14 cellular contexts compared by ENCODE assay signal in genomic region chr17:29557085-29557697, GRCh38. TPM values are rescaled to one million over a fixed set of nuclear protein-coding genes. Genes with fewer than 3 reads are reported as not detected.
A peak's percentile ranks its signal among the peaks of the same experiment; 100 is the strongest.
DNase-seq lines count a peak whose midpoint lies in the region; ATAC-seq and TF ChIP-seq lines count a peak whose summit lies in the region.
"Had no signal": no experiment of that assay in that cellular context is flagged by ENCODE, and none has a peak within 500 bp of the region (broad histone marks: within the 10 kb centered on the region; RNA-seq: fewer than 3 reads in every experiment).

No MANE protein-coding gene starts in this region.

- no peak overlapping the region for H3K23ac ChIP-seq in neuronal stem cell (ENCODE audit: low read depth, low read length, poor library complexity)

- H3K27me3 Mint-ChIP-seq in naive thymus-derived CD4-positive, alpha-beta T cell = no peaks in the 10 kb centered on the region
- no peaks in the 10 kb centered on the region for H3K27me3 Mint-ChIP-seq in activated CD4-positive, alpha-beta memory T cell treated with anti-CD3 and anti-CD28 coated beads for 36 hours

- no peak overlapping the region for H4K8ac ChIP-seq in neuronal stem cell (ENCODE audit: low read depth, low read length)

- H3K4me1 Mint-ChIP-seq in naive thymus-derived CD4-positive, alpha-beta T cell = peaks cover 0 to 26% (median 10%) of the 10 kb centered on the region in 7 donors
- H3K4me1 Mint-ChIP-seq in activated CD4-positive, alpha-beta memory T cell treated with anti-CD3 and anti-CD28 coated beads for 36 hours (ENCODE audit: low read depth) = peaks cover 18% of the 10 kb centered on the region

- H3K36me3 ChIP-seq in MG63 (no peaks in the 10 kb centered on the region), left ventricle myocardium inferior (peaks cover 3% of the 10 kb centered on the region), neuronal stem cell (replicated peaks in 1 of 2; ENCODE audit: control insufficient read depth in 2 of 2, insufficient read depth in 2 of 2, low read length in 2 of 2) (peaks cover 0 to 20% of the 10 kb centered on the region in 2 donors)
- peaks cover 0 to 3% (median 0%) of the 10 kb centered on the region in 3 experiments for H3K36me3 ChIP-seq in naive thymus-derived CD4-positive, alpha-beta T cell (ENCODE audit: control insufficient read depth in 2 of 3, insufficient read depth in 3 of 3, low read length in 3 of 3)
- H3K36me3 ChIP-seq: thoracic aorta had no signal

- peaks cover 0 to 11% of the 10 kb centered on the region in 2 donors for H3K4me1 ChIP-seq in naive thymus-derived CD4-positive, alpha-beta T cell (ENCODE audit: control insufficient read depth in 2 of 2, insufficient read depth in 2 of 2, low read length in 2 of 2)
- H3K4me1 ChIP-seq in left ventricle myocardium inferior (peaks cover 13% of the 10 kb centered on the region), neuronal stem cell (ENCODE audit: control insufficient read depth in 2 of 2, insufficient read depth in 1 of 2, low read depth in 1 of 2, low read length in 2 of 2) (no peaks in the 10 kb centered on the region)

- H3K4ac ChIP-seq in neuronal stem cell (ENCODE audit: low read length) = no peak overlapping the region

- no peak overlapping the region for H3K4me2 ChIP-seq in neuronal stem cell (ENCODE audit: insufficient read depth, low read length, poor library complexity, severe bottlenecking)

- no peak overlapping the region for H2BK5ac ChIP-seq in neuronal stem cell (ENCODE audit: low read length)

- H3K9ac ChIP-seq in neuronal stem cell (ENCODE audit: low read depth, low read length, poor library complexity) = no peak overlapping the region

- H2AK5ac ChIP-seq in neuronal stem cell (ENCODE audit: low read depth, low read length) = no peak overlapping the region

- H3K18ac ChIP-seq in neuronal stem cell (ENCODE audit: low read length) = no peak overlapping the region

- no peak for TF ChIP-seq CTCF in choroid plexus epithelial cell (conservative IDR thresholded peaks at IDR 0.05; ENCODE audit: low read depth, low read length)
- TF ChIP-seq CTCF in left ventricle myocardium inferior (IDR thresholded peaks at IDR 0.05; ENCODE audit: borderline replicate concordance) = no peak

- H2BK12ac ChIP-seq in neuronal stem cell (ENCODE audit: low read length) = no peak overlapping the region

- no peak overlapping the region for H3K27ac Mint-ChIP-seq in naive thymus-derived CD4-positive, alpha-beta T cell
- H3K27ac Mint-ChIP-seq in activated CD4-positive, alpha-beta memory T cell treated with anti-CD3 and anti-CD28 coated beads for 36 hours = no peak overlapping the region
- H3K27ac Mint-ChIP-seq: T-helper 2 cell treated with Interferon-gamma antibody and Interleukin-4, amounts not matched to agents 5 μg/mL and 100 μg/mL, for 36 hours had no signal

- H3K27me3 ChIP-seq in MG63 = no peaks in the 10 kb centered on the region
- no peaks in the 10 kb centered on the region for H3K27me3 ChIP-seq in naive thymus-derived CD4-positive, alpha-beta T cell (ENCODE audit: control insufficient read depth in 2 of 2, insufficient read depth in 2 of 2, low read length in 2 of 2)
- H3K27me3 ChIP-seq in left ventricle myocardium inferior (ENCODE audit: low read depth) = no peaks in the 10 kb centered on the region
- H3K27me3 ChIP-seq in neuronal stem cell (ENCODE audit: control insufficient read depth in 3 of 3, insufficient read depth in 3 of 3, low read depth in 1 of 3, low read length in 3 of 3) = no peaks in the 10 kb centered on the region

- H3K14ac ChIP-seq in neuronal stem cell (ENCODE audit: low read length) = no peak overlapping the region

- no peak overlapping the region for H2BK15ac ChIP-seq in neuronal stem cell (ENCODE audit: low read length)

- no peak overlapping the region for H3K4me3 Mint-ChIP-seq in naive thymus-derived CD4-positive, alpha-beta T cell
- H3K4me3 Mint-ChIP-seq in activated CD4-positive, alpha-beta memory T cell treated with anti-CD3 and anti-CD28 coated beads for 36 hours = no peak overlapping the region
- H3K4me3 Mint-ChIP-seq: T-helper 2 cell treated with Interferon-gamma antibody and Interleukin-4, amounts not matched to agents 5 μg/mL and 100 μg/mL, for 36 hours had no signal

- ATAC-seq in naive thymus-derived CD4-positive, alpha-beta T cell = peak; percentile 47

- H3K9me3 ChIP-seq in MG63 = no peaks in the 10 kb centered on the region
- H3K9me3 ChIP-seq in naive thymus-derived CD4-positive, alpha-beta T cell (ENCODE audit: control insufficient read depth in 2 of 3, low read length in 3 of 3) = no peaks in the 10 kb centered on the region
- H3K9me3 ChIP-seq in left ventricle myocardium inferior (replicated peaks) = no peaks in the 10 kb centered on the region
- H3K9me3 ChIP-seq in neuronal stem cell (replicated peaks in 1 of 2; ENCODE audit: control insufficient read depth in 2 of 2, insufficient read depth in 1 of 2, low read depth in 1 of 2, low read length in 2 of 2) = no peaks in the 10 kb centered on the region
- H3K9me3 ChIP-seq: thoracic aorta had no signal

- no peaks in the 10 kb centered on the region for H3K9me3 Mint-ChIP-seq in naive thymus-derived CD4-positive, alpha-beta T cell
- no peaks in the 10 kb centered on the region for H3K9me3 Mint-ChIP-seq in activated CD4-positive, alpha-beta memory T cell treated with anti-CD3 and anti-CD28 coated beads for 36 hours
- H3K9me3 Mint-ChIP-seq: T-helper 2 cell treated with Interferon-gamma antibody and Interleukin-4, amounts not matched to agents 5 μg/mL and 100 μg/mL, for 36 hours had no signal

- H3K36me3 Mint-ChIP-seq in naive thymus-derived CD4-positive, alpha-beta T cell = peaks cover 0 to 8% (median 0%) of the 10 kb centered on the region in 5 donors
- H3K36me3 Mint-ChIP-seq in activated CD4-positive, alpha-beta memory T cell treated with anti-CD3 and anti-CD28 coated beads for 36 hours = peaks cover 11% of the 10 kb centered on the region

- CTCF ChIA-PET in naive thymus-derived CD4-positive, alpha-beta T cell (lab: Charles Lee) = no interaction called here
- CTCF ChIA-PET in activated CD4-positive, alpha-beta memory T cell treated with anti-CD3 and anti-CD28 coated beads for 36 hours (lab: Charles Lee) = interaction anchor here (0.8 to 1.6 kb wide), 6 partner anchors 8 to 188 kb away, joined by 3 to 6 read pairs (median 4); partner anchors contain the start of gene TP53I13

- POLR2A ChIA-PET in naive thymus-derived CD4-positive, alpha-beta T cell (lab: Charles Lee) = interaction anchor here (0.6 to 1.4 kb wide), 3 partner anchors 60 to 792 kb away, joined by 3 to 8 read pairs (median 3); no protein-coding TSS in a partner anchor
- POLR2A ChIA-PET in activated CD4-positive, alpha-beta memory T cell treated with anti-CD3 and anti-CD28 coated beads for 36 hours (lab: Charles Lee) = no interaction called here

- no peak overlapping the region for H2AFZ ChIP-seq in neuronal stem cell (ENCODE audit: low read length)

- no CpG with 5 or more reads among the region's 1 CpG for WGBS in neuronal stem cell (ENCODE audit: extremely low coverage in 2 of 2, insufficient read length in 2 of 2, insufficient replicate concordance in 1 of 2), 2 donors

- H2BK120ac ChIP-seq in neuronal stem cell (ENCODE audit: low read depth, low read length) = no peak overlapping the region

- DNase-seq in Daoy (ENCODE audit: low read depth) (peak; percentile 43), MG63 (peak; percentile 55), choroid plexus epithelial cell (ENCODE audit: low read depth) (peak; percentile 31), left ventricle myocardium inferior (no peak), neuronal stem cell (ENCODE audit: low spot score) (no peak)
- no peak for DNase-seq in naive thymus-derived CD4-positive, alpha-beta T cell
- no peak for DNase-seq in activated CD4-positive, alpha-beta memory T cell treated with anti-CD3 and anti-CD28 coated beads for 36 hours
- DNase-seq: anterior cingulate cortex, DMS153, KG1, NCI-H2029 treated with DMSO at 0.1 percent for 48 hours, retina had no signal

- intact Hi-C loops in naive thymus-derived CD4-positive, alpha-beta T cell (cut with micrococcal nuclease) = no loop called here
- intact Hi-C loops in activated CD4-positive, alpha-beta memory T cell treated with anti-CD3 and anti-CD28 coated beads for 36 hours (cut with micrococcal nuclease) = loop anchor here (1.0 kb wide), 1 partner anchor 10 kb away; the partner anchor contains the start of gene ABHD15
- intact Hi-C loops in left ventricle myocardium inferior (cut with micrococcal nuclease) = no loop called here

- H3K4me3 ChIP-seq in MG63 (no peak overlapping the region), choroid plexus epithelial cell (ENCODE audit: low read depth, low read length) (no peak overlapping the region), left ventricle myocardium inferior (no peak overlapping the region), neuronal stem cell (ENCODE audit: low read length in 2 of 2) (no peak overlapping the region)
- no peak overlapping the region for H3K4me3 ChIP-seq in naive thymus-derived CD4-positive, alpha-beta T cell (ENCODE audit: low read length)
- H3K4me3 ChIP-seq: thoracic aorta had no signal

- H3K79me1 ChIP-seq in neuronal stem cell (ENCODE audit: low read depth, low read length) = no peaks in the 10 kb centered on the region

- no peak overlapping the region for H3K27ac ChIP-seq in naive thymus-derived CD4-positive, alpha-beta T cell (ENCODE audit: low read depth, low read length)
- no peak overlapping the region for H3K27ac ChIP-seq in left ventricle myocardium inferior (replicated peaks)
- no peak overlapping the region for H3K27ac ChIP-seq in neuronal stem cell (replicated peaks; ENCODE audit: low read length)
- H3K27ac ChIP-seq: thoracic aorta had no signal

- no peak overlapping the region for H4K91ac ChIP-seq in neuronal stem cell (ENCODE audit: low read depth, low read length, poor library complexity)

RNA-seq across cellular contexts. Expression of gene ABHD15, which starts 9.6 kb away (rescaled TPM):
- total RNA-seq in Daoy (2014; rRNA removed; shearing (Covaris generic)) = 2.6 and 4.1 TPM in 2 replicates
- 7.8 and 8.9 TPM in 2 replicates for total RNA-seq in MG63 (2014; rRNA removed; shearing (Covaris generic); ENCODE audit: low replicate concordance)
- 10 to 100 TPM in 2 of 5 experiments, 1 to 10 TPM in 3; 8.6 to 17.6 (median 10.0) TPM for total RNA-seq in naive thymus-derived CD4-positive, alpha-beta T cell
- 1 to 10 TPM; 3.1 to 5.3 TPM for polyA plus RNA-seq in naive thymus-derived CD4-positive, alpha-beta T cell
- total RNA-seq in activated CD4-positive, alpha-beta memory T cell treated with anti-CD3 and anti-CD28 coated beads for 36 hours = 1 to 10 TPM; 8.9 to 9.8 TPM
- total RNA-seq in left ventricle myocardium inferior = 5.9 TPM
- 2.6 TPM for polyA plus RNA-seq in neuronal stem cell (2013, experiment 1 of 2)
- 2.5 TPM for polyA plus RNA-seq in neuronal stem cell (2013, experiment 2 of 2)

RNA-seq across cellular contexts. Expression of gene TP53I13, which starts 11.3 kb away (rescaled TPM):
- total RNA-seq in Daoy (2014; rRNA removed; shearing (Covaris generic)) = 40.2 and 44.8 TPM in 2 replicates
- total RNA-seq in MG63 (2014; rRNA removed; shearing (Covaris generic); ENCODE audit: low replicate concordance) = 28.6 and 48.8 TPM in 2 replicates
- 10 to 100 TPM; 61.6 to 87.5 (median 62.8) TPM for total RNA-seq in naive thymus-derived CD4-positive, alpha-beta T cell
- polyA plus RNA-seq in naive thymus-derived CD4-positive, alpha-beta T cell = 10 to 100 TPM; 19.3 to 26.8 TPM
- total RNA-seq in activated CD4-positive, alpha-beta memory T cell treated with anti-CD3 and anti-CD28 coated beads for 36 hours = 10 to 100 TPM; 54.2 to 55.3 TPM
- 37.2 TPM for total RNA-seq in left ventricle myocardium inferior
- 32.2 TPM for polyA plus RNA-seq in neuronal stem cell (2013, experiment 1 of 2)
- 30.4 TPM for polyA plus RNA-seq in neuronal stem cell (2013, experiment 2 of 2)

RNA-seq across cellular contexts. Expression of gene GIT1, which starts 32.3 kb away (rescaled TPM):
- total RNA-seq in Daoy (2014; rRNA removed; shearing (Covaris generic)) = 22.0 and 23.2 TPM in 2 replicates
- total RNA-seq in MG63 (2014; rRNA removed; shearing (Covaris generic); ENCODE audit: low replicate concordance) = 17.1 and 36.4 TPM in 2 replicates
- total RNA-seq in naive thymus-derived CD4-positive, alpha-beta T cell = 10 to 100 TPM; 42.5 to 76.3 (median 62.4) TPM
- polyA plus RNA-seq in naive thymus-derived CD4-positive, alpha-beta T cell = 10 to 100 TPM in 1 of 2 donors, 1 to 10 TPM in 1; 6.8 to 20.0 TPM
- 10 to 100 TPM; 51.3 to 54.4 TPM for total RNA-seq in activated CD4-positive, alpha-beta memory T cell treated with anti-CD3 and anti-CD28 coated beads for 36 hours
- 31.9 TPM for total RNA-seq in left ventricle myocardium inferior
- 63.2 TPM for polyA plus RNA-seq in neuronal stem cell (2013, experiment 1 of 2)
- polyA plus RNA-seq in neuronal stem cell (2013, experiment 2 of 2) = 65.1 TPM

RNA-seq across cellular contexts. Expression of gene ANKRD13B, which starts 35.7 kb away (rescaled TPM):
- total RNA-seq in Daoy (2014; rRNA removed; shearing (Covaris generic)) = 13.1 and 15.8 TPM in 2 replicates
- 12.1 and 15.7 TPM in 2 replicates for total RNA-seq in MG63 (2014; rRNA removed; shearing (Covaris generic); ENCODE audit: low replicate concordance)
- 1 to 10 TPM in 3 of 5 experiments, under 1 TPM in 2; 0.70 to 9.8 (median 1.5) TPM for total RNA-seq in naive thymus-derived CD4-positive, alpha-beta T cell
- under 1 TPM in 1 of 2 donors, not detected in 1; 0.51 TPM for polyA plus RNA-seq in naive thymus-derived CD4-positive, alpha-beta T cell
- total RNA-seq in activated CD4-positive, alpha-beta memory T cell treated with anti-CD3 and anti-CD28 coated beads for 36 hours = 10 to 100 TPM; 14.1 to 15.1 TPM
- total RNA-seq in left ventricle myocardium inferior = 5.9 TPM
- 24.5 TPM for polyA plus RNA-seq in neuronal stem cell (2013, experiment 1 of 2)
- polyA plus RNA-seq in neuronal stem cell (2013, experiment 2 of 2) = 23.7 TPM

Comparison
In these comparisons a context has a peak if more than half of its experiments do, and no peak if none do; other contexts are left out.
1. DNase-seq: peak in Daoy (single experiment), MG63 (single experiment) and choroid plexus epithelial cell (single experiment); none in naive thymus-derived CD4-positive, alpha-beta T cell (0 of 9), activated CD4-positive, alpha-beta memory T cell treated with anti-CD3 and anti-CD28 coated beads for 36 hours (single experiment), left ventricle myocardium inferior (single experiment) and neuronal stem cell (single experiment).